Comparison of ENCODE assay signal across 8 cellular contexts in genomic region chr9:112348257-112348992, GRCh38. TPM values are rescaled to one million over a fixed set of nuclear protein-coding genes. Genes with fewer than 3 reads are reported as not detected.
DNase-seq lines count a peak whose midpoint lies in the region; ATAC-seq and TF ChIP-seq lines count a peak whose summit lies in the region.

No MANE protein-coding gene starts in this region.

- TF ChIP-seq EP300 in ovary (IDR thresholded peaks at IDR 0.05), result no peak

- intact Hi-C loops in ovary (cut with DNase I), result no loop called here

- 25 to 45% (median 26%) methylated on average over 19 of the region's 19 CpGs for WGBS in ovary, 3 donors

- H3K79me2 ChIP-seq in OCI-LY3 (ENCODE audit: low read length), result no peaks in the 10 kb centered on the region

- TF ChIP-seq CTCF in OCI-LY3 (IDR thresholded peaks at IDR 0.05; ENCODE audit: low read depth, low read length) (no peak), ovary (IDR thresholded peaks at IDR 0.05) (no peak)

- DNase-seq in G401 (ENCODE audit: low spot score), result peak; percentile 77
- peak; percentile 74 for DNase-seq in activated naive CD4-positive, alpha-beta T cell treated with anti-CD3 and anti-CD28 coated beads, Interleukin-2, amount 50 U/mL, for 16 hours
- DNase-seq in globus pallidus (ENCODE audit: low spot score), result peak; percentile 78
- DNase-seq in ovary, result peak; percentile 80 to 89 (median 85)
- DNase-seq in superior temporal gyrus (ENCODE audit: extremely low spot score), result peak; percentile 88

- no peak for TF ChIP-seq POLR2A in ovary (IDR thresholded peaks at IDR 0.05)

- H3K36me3 ChIP-seq in OCI-LY3 (replicated peaks; ENCODE audit: low read depth, low read length) (no peaks in the 10 kb centered on the region), ovary (no peaks in the 10 kb centered on the region)

- H2AFZ ChIP-seq in OCI-LY3 (ENCODE audit: low read depth, low read length), result no peak overlapping the region

- no peak overlapping the region for H3K27ac ChIP-seq in OCI-LY3 (ENCODE audit: low read length)
- no peak overlapping the region for H3K27ac ChIP-seq in ovary

- H3K4me1 ChIP-seq in OCI-LY3 (ENCODE audit: low read length) (no peaks in the 10 kb centered on the region), ovary (ENCODE audit: insufficient read depth) (no peaks in the 10 kb centered on the region)

- in situ Hi-C loops in G401 (cut with HindIII; ENCODE audit: low sequenced_read_pairs), result no loop called here

- H3K9me3 ChIP-seq in OCI-LY3 (ENCODE audit: insufficient read depth, low read length) (no peaks in the 10 kb centered on the region), ovary (no peaks in the 10 kb centered on the region)

- no peaks in the 10 kb centered on the region for H4K20me1 ChIP-seq in OCI-LY3 (ENCODE audit: insufficient read depth, low read length)

- no peak overlapping the region for H3K9ac ChIP-seq in OCI-LY3 (ENCODE audit: low read length)

- H3K4me3 ChIP-seq in OCI-LY3 (ENCODE audit: low read length) (peak overlapping the region; percentile 34; the same call in 1 of the 2 replicates), ovary (peak overlapping the region; percentile 25)

- no peak for ATAC-seq in HG03095 (IDR thresholded peaks at IDR 0.05; ENCODE audit: unreplicated experiment)
- ATAC-seq in GM19351 (IDR thresholded peaks at IDR 0.05; ENCODE audit: unreplicated experiment), result no peak

- H3K4me2 ChIP-seq in OCI-LY3 (ENCODE audit: low read length), result peak overlapping the region; percentile 10; the same call in 1 of the 2 replicates

- H3K27me3 ChIP-seq in OCI-LY3 (ENCODE audit: low read depth, low read length) (no peaks in the 10 kb centered on the region), ovary (no peaks in the 10 kb centered on the region)

RNA-seq across cellular contexts. Expression of gene PTBP3, which starts 15.0 kb away (rescaled TPM):
- 29.7 and 39.9 TPM in 2 replicates for total RNA-seq in G401 (2014; rRNA removed; shearing (Covaris generic))
- 10 to 100 TPM; 27.7 to 40.2 (median 32.3) TPM for total RNA-seq in ovary
- polyA plus RNA-seq in ovary, result 10 to 100 TPM in 1 of 2 donors, 1 to 10 TPM in 1; 9.4 to 29.3 TPM

RNA-seq across cellular contexts. Expression of gene HSDL2, which starts 31.5 kb away (rescaled TPM):
- 35.1 and 61.3 TPM in 2 replicates for total RNA-seq in G401 (2014; rRNA removed; shearing (Covaris generic))
- total RNA-seq in ovary, result 10 to 100 TPM; 44.8 to 79.9 (median 66.1) TPM
- 10 to 100 TPM; 51.9 to 71.6 TPM for polyA plus RNA-seq in ovary
